In the genomic region with DNA sequence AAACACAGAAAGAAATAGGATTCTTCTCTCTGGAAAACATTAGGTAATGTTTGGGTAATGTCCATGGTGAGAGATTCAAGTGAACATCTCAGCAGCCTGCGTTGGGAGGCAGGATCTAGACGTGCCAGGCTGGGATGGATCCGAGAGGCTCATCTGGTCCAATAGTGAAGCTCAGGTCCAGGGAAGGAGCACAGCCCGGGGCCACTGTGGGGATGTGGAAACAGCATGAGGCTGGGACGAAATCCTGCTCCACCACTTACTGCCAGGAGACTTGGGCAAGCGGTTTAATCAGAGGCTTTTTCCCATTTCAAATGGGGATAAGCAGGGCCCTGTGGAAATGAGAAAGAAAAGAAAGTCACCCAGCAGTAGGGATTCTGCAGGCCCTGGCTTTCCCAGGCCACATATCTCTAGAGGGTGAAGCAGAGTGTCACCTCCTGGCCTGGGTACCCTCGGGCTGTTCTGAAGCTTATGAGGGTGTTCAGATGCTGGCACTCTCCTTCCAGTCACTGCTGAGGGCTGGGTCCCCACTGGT, we compare ENCODE assay signal across 10 cellular contexts.
A peak's percentile ranks its signal among the peaks of the same experiment; 100 is the strongest.
DNase-seq lines count a peak whose midpoint lies in the region; ATAC-seq, FAIRE-seq and TF ChIP-seq lines count a peak whose summit lies in the region.
"Had no signal": no experiment of that assay in that cellular context is flagged by ENCODE, and none has a peak within 500 bp of the region (broad histone marks: within the 10 kb centered on the region; RNA-seq: fewer than 3 reads in every experiment).

No MANE protein-coding gene starts in this region.

- no peak overlapping the region for H3K27ac ChIP-seq in BLaER1
- no peak overlapping the region for H3K27ac ChIP-seq in astrocyte (ENCODE audit: low read depth, low read length)
- peak overlapping the region; percentile 76 for H3K27ac ChIP-seq in right cardiac atrium (ENCODE audit: low read length)

- WGBS in right cardiac atrium: 43% methylated on average over 7 of the region's 7 CpGs

- H3K9me3 ChIP-seq in BLaER1: no peaks in the 10 kb centered on the region; the same call in 1 of the 2 replicates
- no peaks in the 10 kb centered on the region for H3K9me3 ChIP-seq in astrocyte (ENCODE audit: insufficient read depth, low read depth, low read length)
- no peaks in the 10 kb centered on the region for H3K9me3 ChIP-seq in right cardiac atrium (ENCODE audit: control insufficient read depth, low read length)

- H3K4me1 ChIP-seq in BLaER1 (peaks cover 19% of the 10 kb centered on the region), astrocyte (ENCODE audit: insufficient read depth, low read length) (no peaks in the 10 kb centered on the region), right cardiac atrium (ENCODE audit: control insufficient read depth, insufficient read depth, low read length) (peaks cover 9% of the 10 kb centered on the region)

- H3K36me3 Mint-ChIP-seq in astrocyte (ENCODE audit: low read depth, unreplicated experiment): no peaks in the 10 kb centered on the region
- peaks cover 1% of the 10 kb centered on the region for H3K36me3 Mint-ChIP-seq in progenitor cell of endocrine pancreas (ENCODE audit: insufficient read depth)
- H3K36me3 Mint-ChIP-seq in activated CD4-positive, alpha-beta T cell treated with anti-CD3 and anti-CD28 coated beads, Interleukin-2, amount 10 ng/mL, durations not matched to agents 24 days and 14 days (ENCODE audit: low read depth): peaks cover 2% of the 10 kb centered on the region

- H3K36me3 ChIP-seq in BLaER1: no peaks in the 10 kb centered on the region
- no peaks in the 10 kb centered on the region for H3K36me3 ChIP-seq in astrocyte (ENCODE audit: insufficient read depth, low read length)

- H3K27me3 ChIP-seq in BLaER1 (no peaks in the 10 kb centered on the region), astrocyte (ENCODE audit: insufficient read depth, low read length) (no peaks in the 10 kb centered on the region), right cardiac atrium (ENCODE audit: control insufficient read depth, insufficient read depth) (no peaks in the 10 kb centered on the region)

- ATAC-seq in right cardiac atrium: peak; percentile 74 to 78
- no peak for ATAC-seq in HG03280 (IDR thresholded peaks at IDR 0.05; ENCODE audit: unreplicated experiment)

- H4K20me1 ChIP-seq in BLaER1 (no peaks in the 10 kb centered on the region), astrocyte (ENCODE audit: insufficient read depth, low read length) (no peaks in the 10 kb centered on the region)

- H3K27ac Mint-ChIP-seq in astrocyte (ENCODE audit: unreplicated experiment) (peak overlapping the region; percentile 41), progenitor cell of endocrine pancreas (peak overlapping the region; percentile 23)
- H3K27ac Mint-ChIP-seq in activated CD4-positive, alpha-beta T cell treated with anti-CD3 and anti-CD28 coated beads, Interleukin-2, amount 10 ng/mL, durations not matched to agents 24 days and 14 days: no peak overlapping the region

- H3K4me2 ChIP-seq in BLaER1 (peak overlapping the region; percentile 71), astrocyte (ENCODE audit: low read length) (no peak overlapping the region)

- peaks cover 23% of the 10 kb centered on the region for H3K27me3 Mint-ChIP-seq in astrocyte (ENCODE audit: low read depth, unreplicated experiment)
- no peaks in the 10 kb centered on the region for H3K27me3 Mint-ChIP-seq in progenitor cell of endocrine pancreas
- no peaks in the 10 kb centered on the region for H3K27me3 Mint-ChIP-seq in activated CD4-positive, alpha-beta T cell treated with anti-CD3 and anti-CD28 coated beads, Interleukin-2, amount 10 ng/mL, durations not matched to agents 24 days and 14 days

- FAIRE-seq in astrocyte (lab: Jason Lieb, UNC): no peak

- H3K4me3 ChIP-seq in BLaER1 (no peak overlapping the region), astrocyte (ENCODE audit: insufficient read depth, low read depth, low read length) (no peak overlapping the region), right cardiac atrium (ENCODE audit: low read length) (no peak overlapping the region)

- H3K4me3 Mint-ChIP-seq in astrocyte (ENCODE audit: unreplicated experiment) (no peak overlapping the region), progenitor cell of endocrine pancreas (ENCODE audit: low read depth) (no peak overlapping the region)
- no peak overlapping the region for H3K4me3 Mint-ChIP-seq in activated CD4-positive, alpha-beta T cell treated with anti-CD3 and anti-CD28 coated beads, Interleukin-2, amount 10 ng/mL, durations not matched to agents 24 days and 14 days

- intact Hi-C loops in right cardiac atrium (cut with DNase I): no loop called here
- intact Hi-C loops in activated CD4-positive, alpha-beta T cell treated with anti-CD3 and anti-CD28 coated beads, Interleukin-2, amount 10 ng/mL, durations not matched to agents 24 days and 14 days (cut with micrococcal nuclease): no loop called here

- DNase-seq in astrocyte (ENCODE audit: low read depth): no peak
- peak; percentile 78 to 84 (median 79) for DNase-seq in right cardiac atrium
- DNase-seq in progenitor cell of endocrine pancreas (ENCODE audit: low spot score, unreplicated experiment): no peak
- DNase-seq in activated CD4-positive, alpha-beta T cell treated with anti-CD3 and anti-CD28 coated beads, Interleukin-2, amount 10 ng/mL, durations not matched to agents 24 days and 14 days: no peak
- no peak for DNase-seq in T-helper 9 cell
- no peak for DNase-seq in SK-N-DZ (ENCODE audit: low spot score)
- DNase-seq: activated CD4-positive, CD25-positive, alpha-beta regulatory T cell treated with anti-CD3 and anti-CD28 coated beads, Interleukin-2, amount 50 U/mL, for 72 hours; GF-D8 had no signal

- H3K9ac ChIP-seq in BLaER1 (no peak overlapping the region), astrocyte (ENCODE audit: low read length) (no peak overlapping the region)

- no peak overlapping the region for H2AFZ ChIP-seq in astrocyte (ENCODE audit: low read depth, low read length)

- TF ChIP-seq CTCF in astrocyte (IDR thresholded peaks at IDR 0.05; ENCODE audit: insufficient read depth, low read depth, low read length) (no peak), progenitor cell of endocrine pancreas (IDR thresholded peaks at IDR 0.05; ENCODE audit: unreplicated experiment) (no peak)

- H3K4me1 Mint-ChIP-seq in astrocyte (ENCODE audit: low read depth, unreplicated experiment) (peaks cover 8% of the 10 kb centered on the region), progenitor cell of endocrine pancreas (ENCODE audit: low read depth) (peaks cover 8% of the 10 kb centered on the region)
- no peaks in the 10 kb centered on the region for H3K4me1 Mint-ChIP-seq in activated CD4-positive, alpha-beta T cell treated with anti-CD3 and anti-CD28 coated beads, Interleukin-2, amount 10 ng/mL, durations not matched to agents 24 days and 14 days

- H3K9me3 Mint-ChIP-seq in astrocyte (ENCODE audit: unreplicated experiment) (peaks cover 5% of the 10 kb centered on the region), progenitor cell of endocrine pancreas (ENCODE audit: low read depth) (no peaks in the 10 kb centered on the region)
- H3K9me3 Mint-ChIP-seq in activated CD4-positive, alpha-beta T cell treated with anti-CD3 and anti-CD28 coated beads, Interleukin-2, amount 10 ng/mL, durations not matched to agents 24 days and 14 days: no peaks in the 10 kb centered on the region

- no peaks in the 10 kb centered on the region for H3K79me2 ChIP-seq in astrocyte (ENCODE audit: insufficient read depth, low read length)

Comparison
In these comparisons a context has a peak if more than half of its experiments do, and no peak if none do; other contexts are left out.
1. DNase-seq: peak in right cardiac atrium (3 of 3); none in astrocyte (single experiment), progenitor cell of endocrine pancreas (single experiment), activated CD4-positive, alpha-beta T cell treated with anti-CD3 and anti-CD28 coated beads, Interleukin-2, amount 10 ng/mL, durations not matched to agents 24 days and 14 days (single experiment), T-helper 9 cell (single experiment) and SK-N-DZ (single experiment).